Comparison of ENCODE assay signal across 1 cellular context in genomic region chr1:7470904-7471638, GRCh38.
TF ChIP-seq lines count a peak whose summit lies in the region.

No MANE protein-coding gene starts in this region.

TF ChIP-seq in HEK293, 187 proteins besides CTCF, POLR2A, EP300 and RAD21 (continued from another document):
- TF ChIP-seq, protein P1, sequence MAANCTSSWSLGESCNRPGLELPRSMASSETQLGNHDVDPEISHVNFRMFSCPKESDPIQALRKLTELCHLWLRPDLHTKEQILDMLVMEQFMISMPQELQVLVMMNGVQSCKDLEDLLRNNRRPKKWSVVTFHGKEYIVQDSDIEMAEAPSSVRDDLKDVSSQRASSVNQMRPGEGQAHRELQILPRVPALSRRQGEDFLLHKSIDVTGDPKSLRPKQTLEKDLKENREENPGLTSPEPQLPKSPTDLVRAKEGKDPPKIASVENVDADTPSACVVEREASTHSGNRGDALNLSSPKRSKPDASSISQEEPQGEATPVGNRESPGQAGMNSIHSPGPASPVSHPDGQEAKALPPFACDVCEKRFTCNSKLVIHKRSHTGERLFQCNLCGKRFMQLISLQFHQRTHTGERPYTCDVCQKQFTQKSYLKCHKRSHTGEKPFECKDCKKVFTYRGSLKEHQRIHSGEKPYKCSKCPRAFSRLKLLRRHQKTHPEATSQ (tag by site-specific recombination; IDR thresholded peaks at IDR 0.05): no peak
- TF ChIP-seq ZNF398 (tag by site-specific recombination; IDR thresholded peaks at IDR 0.05) (peak; percentile 83), ZBTB20 (tag by site-specific recombination; IDR thresholded peaks at IDR 0.05) (peak; percentile 76), ZNF335 (tag by site-specific recombination; conservative IDR thresholded peaks at IDR 0.05) (peak; percentile 75), GFI1B (tag by site-specific recombination; IDR thresholded peaks at IDR 0.05) (peak; percentile 45; the same call in 1 of the 2 replicates), SP3 (tag by site-specific recombination; IDR thresholded peaks at IDR 0.05) (0 out of 2 replicates have a peak, but pooled peaks have one; percentile 15), ZNF184 (tag by site-specific recombination; IDR thresholded peaks at IDR 0.05) (0 out of 2 replicates have a peak, but pooled peaks have one; percentile 25), TRIM28 (IDR thresholded peaks at IDR 0.05; ENCODE audit: borderline replicate concordance, low read length) (no peak), ZNF366 (tag by site-specific recombination; conservative IDR thresholded peaks at IDR 0.05) (peak; percentile 54), ZNF223 (tag by site-specific recombination; IDR thresholded peaks at IDR 0.05) (no peak), ZNF19 (tag by site-specific recombination; IDR thresholded peaks at IDR 0.05; ENCODE audit: low read depth) (no peak), ZEB2 (tag by site-specific recombination; IDR thresholded peaks at IDR 0.05) (peak; percentile 50; the same call in 1 of the 2 replicates), SP7 (tag by site-specific recombination; IDR thresholded peaks at IDR 0.05) (peak; percentile 48), ZNF555 (tag by site-specific recombination; conservative IDR thresholded peaks at IDR 0.05) (no peak), ZBTB7A (tag by site-specific recombination; IDR thresholded peaks at IDR 0.05; ENCODE audit: low read depth) (0 out of 2 replicates have a peak, but pooled peaks have one; percentile 10)
- TF ChIP-seq, protein P2, sequence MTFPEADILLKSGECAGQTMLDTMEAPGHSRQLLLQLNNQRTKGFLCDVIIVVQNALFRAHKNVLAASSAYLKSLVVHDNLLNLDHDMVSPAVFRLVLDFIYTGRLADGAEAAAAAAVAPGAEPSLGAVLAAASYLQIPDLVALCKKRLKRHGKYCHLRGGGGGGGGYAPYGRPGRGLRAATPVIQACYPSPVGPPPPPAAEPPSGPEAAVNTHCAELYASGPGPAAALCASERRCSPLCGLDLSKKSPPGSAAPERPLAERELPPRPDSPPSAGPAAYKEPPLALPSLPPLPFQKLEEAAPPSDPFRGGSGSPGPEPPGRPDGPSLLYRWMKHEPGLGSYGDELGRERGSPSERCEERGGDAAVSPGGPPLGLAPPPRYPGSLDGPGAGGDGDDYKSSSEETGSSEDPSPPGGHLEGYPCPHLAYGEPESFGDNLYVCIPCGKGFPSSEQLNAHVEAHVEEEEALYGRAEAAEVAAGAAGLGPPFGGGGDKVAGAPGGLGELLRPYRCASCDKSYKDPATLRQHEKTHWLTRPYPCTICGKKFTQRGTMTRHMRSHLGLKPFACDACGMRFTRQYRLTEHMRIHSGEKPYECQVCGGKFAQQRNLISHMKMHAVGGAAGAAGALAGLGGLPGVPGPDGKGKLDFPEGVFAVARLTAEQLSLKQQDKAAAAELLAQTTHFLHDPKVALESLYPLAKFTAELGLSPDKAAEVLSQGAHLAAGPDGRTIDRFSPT (tag by site-specific recombination; IDR thresholded peaks at IDR 0.05): peak; percentile 36; the same call in 1 of the 2 replicates
- TF ChIP-seq, protein P3, sequence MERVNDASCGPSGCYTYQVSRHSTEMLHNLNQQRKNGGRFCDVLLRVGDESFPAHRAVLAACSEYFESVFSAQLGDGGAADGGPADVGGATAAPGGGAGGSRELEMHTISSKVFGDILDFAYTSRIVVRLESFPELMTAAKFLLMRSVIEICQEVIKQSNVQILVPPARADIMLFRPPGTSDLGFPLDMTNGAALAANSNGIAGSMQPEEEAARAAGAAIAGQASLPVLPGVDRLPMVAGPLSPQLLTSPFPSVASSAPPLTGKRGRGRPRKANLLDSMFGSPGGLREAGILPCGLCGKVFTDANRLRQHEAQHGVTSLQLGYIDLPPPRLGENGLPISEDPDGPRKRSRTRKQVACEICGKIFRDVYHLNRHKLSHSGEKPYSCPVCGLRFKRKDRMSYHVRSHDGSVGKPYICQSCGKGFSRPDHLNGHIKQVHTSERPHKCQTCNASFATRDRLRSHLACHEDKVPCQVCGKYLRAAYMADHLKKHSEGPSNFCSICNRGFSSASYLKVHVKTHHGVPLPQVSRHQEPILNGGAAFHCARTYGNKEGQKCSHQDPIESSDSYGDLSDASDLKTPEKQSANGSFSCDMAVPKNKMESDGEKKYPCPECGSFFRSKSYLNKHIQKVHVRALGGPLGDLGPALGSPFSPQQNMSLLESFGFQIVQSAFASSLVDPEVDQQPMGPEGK (tag by site-specific recombination; IDR thresholded peaks at IDR 0.05): peak; percentile 47
- TF ChIP-seq, protein P4, sequence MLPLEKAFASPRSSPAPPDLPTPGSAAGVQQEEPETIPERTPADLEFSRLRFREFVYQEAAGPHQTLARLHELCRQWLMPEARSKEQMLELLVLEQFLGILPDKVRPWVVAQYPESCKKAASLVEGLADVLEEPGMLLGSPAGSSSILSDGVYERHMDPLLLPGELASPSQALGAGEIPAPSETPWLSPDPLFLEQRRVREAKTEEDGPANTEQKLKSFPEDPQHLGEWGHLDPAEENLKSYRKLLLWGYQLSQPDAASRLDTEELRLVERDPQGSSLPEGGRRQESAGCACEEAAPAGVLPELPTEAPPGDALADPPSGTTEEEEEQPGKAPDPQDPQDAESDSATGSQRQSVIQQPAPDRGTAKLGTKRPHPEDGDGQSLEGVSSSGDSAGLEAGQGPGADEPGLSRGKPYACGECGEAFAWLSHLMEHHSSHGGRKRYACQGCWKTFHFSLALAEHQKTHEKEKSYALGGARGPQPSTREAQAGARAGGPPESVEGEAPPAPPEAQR (tag by site-specific recombination; IDR thresholded peaks at IDR 0.05): no peak
